ENCODE assay signal across 20 cellular contexts in the genomic region with DNA sequence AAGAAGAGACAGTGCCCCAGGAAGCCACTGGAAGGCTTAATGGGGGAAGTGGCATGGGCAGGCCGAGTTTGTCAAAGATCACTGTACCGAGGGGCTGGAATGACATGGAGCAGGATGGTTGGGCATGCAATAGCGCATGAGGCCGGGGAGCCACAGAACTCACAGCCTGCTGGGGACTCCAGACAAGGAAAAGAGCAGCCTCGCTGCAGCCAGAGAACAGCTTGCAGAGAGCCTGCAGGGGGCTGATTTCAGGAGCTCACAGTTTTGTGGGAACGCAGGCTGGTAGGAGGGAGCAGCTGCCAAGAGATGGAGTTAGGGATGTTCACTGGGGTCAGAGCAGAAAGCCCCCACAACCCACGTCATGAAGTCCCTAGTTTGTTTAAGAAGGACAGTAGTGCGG. TPM values are rescaled to one million over a fixed set of nuclear protein-coding genes. Genes with fewer than 3 reads are reported as not detected.
"Had no signal": no experiment of that assay in that cellular context is flagged by ENCODE, and none has a peak within 500 bp of the region (broad histone marks: within the 10 kb centered on the region; RNA-seq: fewer than 3 reads in every experiment).

No MANE protein-coding gene starts in this region.

- DNase-seq: colonic mucosa; dermis blood vessel endothelial cell; foreskin melanocyte; heart left ventricle; hippocampal formation; kidney glomerular epithelial cell; mucosa of descending colon; naive thymus-derived CD8-positive, alpha-beta T cell; nucleus accumbens; pancreas; right cardiac atrium; stimulated activated CD4-positive, alpha-beta T cell treated with anti-CD3 and anti-CD28 coated beads, Interleukin-2, amount 100 ng/mL, for 48 hours; stimulated activated naive CD8-positive, alpha-beta T cell treated with anti-CD3 and anti-CD28 coated beads, Interleukin-15, Interleukin-2, amounts not matched to agents 100 U/mL and 50 U/mL, for 24 hours; thyroid gland; uterus had no signal

- H3K36me3 ChIP-seq: colonic mucosa, heart left ventricle, pancreas, suprapubic skin, thyroid gland, upper lobe of left lung, uterus had no signal

- H3K27me3 ChIP-seq: colonic mucosa, heart left ventricle, pancreas, suprapubic skin, thyroid gland, upper lobe of left lung, uterus had no signal

- H3K4me3 ChIP-seq: colonic mucosa, heart left ventricle, mucosa of descending colon, pancreas, smooth muscle cell, suprapubic skin, thyroid gland, upper lobe of left lung, uterus had no signal

- H3K4me1 Mint-ChIP-seq: naive thymus-derived CD8-positive, alpha-beta T cell had no signal

- H3K27ac ChIP-seq: colonic mucosa, heart left ventricle, pancreas, suprapubic skin, thyroid gland, upper lobe of left lung, uterus had no signal

- H3K9me3 ChIP-seq: colonic mucosa, mucosa of descending colon, pancreas, suprapubic skin, thyroid gland, upper lobe of left lung, uterus had no signal

- H3K4me1 ChIP-seq: colonic mucosa, pancreas, suprapubic skin, thyroid gland, upper lobe of left lung, uterus had no signal

- H3K27ac Mint-ChIP-seq: progenitor cell of endocrine pancreas had no signal

- ATAC-seq: heart left ventricle; mucosa of descending colon; naive thymus-derived CD8-positive, alpha-beta T cell; pancreas; right cardiac atrium; stimulated activated naive CD8-positive, alpha-beta T cell treated with anti-CD3 and anti-CD28 coated beads, Interleukin-15, Interleukin-2, amounts not matched to agents 100 U/mL and 50 U/mL, for 24 hours had no signal

- H3K27me3 Mint-ChIP-seq: progenitor cell of endocrine pancreas had no signal

- H3K36me3 Mint-ChIP-seq: naive thymus-derived CD8-positive, alpha-beta T cell had no signal

- H3K4me3 Mint-ChIP-seq: naive thymus-derived CD8-positive, alpha-beta T cell; neural crest cell had no signal

- H3K4me2 ChIP-seq: smooth muscle cell had no signal

- H3K9me3 Mint-ChIP-seq: neural crest cell had no signal

RNA-seq across cellular contexts. Expression of a gene that starts 45.4 kb away (rescaled TPM):
- total RNA-seq: naive thymus-derived CD8-positive, alpha-beta T cell had no signal
- polyA plus RNA-seq: naive thymus-derived CD8-positive, alpha-beta T cell had no signal
